In genomic region chr3:179734497-179735281, GRCh38 we compare ENCODE assay signal across 1 cellular context.
A peak's percentile ranks its signal among the peaks of the same experiment; 100 is the strongest.
TF ChIP-seq lines count a peak whose summit lies in the region.

No MANE protein-coding gene starts in this region.

TF ChIP-seq in HepG2, 621 proteins besides CTCF, POLR2A, EP300 and RAD21 (continued from another document and continues in another):
- TF ChIP-seq, protein P1, sequence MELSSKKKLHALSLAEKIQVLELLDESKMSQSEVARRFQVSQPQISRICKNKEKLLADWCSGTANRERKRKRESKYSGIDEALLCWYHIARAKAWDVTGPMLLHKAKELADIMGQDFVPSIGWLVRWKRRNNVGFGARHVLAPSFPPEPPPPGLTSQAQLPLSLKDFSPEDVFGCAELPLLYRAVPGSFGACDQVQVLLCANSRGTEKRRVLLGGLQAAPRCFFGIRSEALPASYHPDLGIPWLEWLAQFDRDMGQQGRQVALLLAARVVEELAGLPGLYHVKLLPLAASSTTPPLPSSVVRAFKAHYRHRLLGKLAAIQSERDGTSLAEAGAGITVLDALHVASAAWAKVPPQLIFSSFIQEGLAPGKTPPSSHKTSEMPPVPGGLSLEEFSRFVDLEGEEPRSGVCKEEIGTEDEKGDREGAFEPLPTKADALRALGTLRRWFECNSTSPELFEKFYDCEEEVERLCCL (CRISPR knock-in tag; IDR thresholded peaks at IDR 0.05; ENCODE audit: borderline replicate concordance): no peak
- TF ChIP-seq, protein P2, sequence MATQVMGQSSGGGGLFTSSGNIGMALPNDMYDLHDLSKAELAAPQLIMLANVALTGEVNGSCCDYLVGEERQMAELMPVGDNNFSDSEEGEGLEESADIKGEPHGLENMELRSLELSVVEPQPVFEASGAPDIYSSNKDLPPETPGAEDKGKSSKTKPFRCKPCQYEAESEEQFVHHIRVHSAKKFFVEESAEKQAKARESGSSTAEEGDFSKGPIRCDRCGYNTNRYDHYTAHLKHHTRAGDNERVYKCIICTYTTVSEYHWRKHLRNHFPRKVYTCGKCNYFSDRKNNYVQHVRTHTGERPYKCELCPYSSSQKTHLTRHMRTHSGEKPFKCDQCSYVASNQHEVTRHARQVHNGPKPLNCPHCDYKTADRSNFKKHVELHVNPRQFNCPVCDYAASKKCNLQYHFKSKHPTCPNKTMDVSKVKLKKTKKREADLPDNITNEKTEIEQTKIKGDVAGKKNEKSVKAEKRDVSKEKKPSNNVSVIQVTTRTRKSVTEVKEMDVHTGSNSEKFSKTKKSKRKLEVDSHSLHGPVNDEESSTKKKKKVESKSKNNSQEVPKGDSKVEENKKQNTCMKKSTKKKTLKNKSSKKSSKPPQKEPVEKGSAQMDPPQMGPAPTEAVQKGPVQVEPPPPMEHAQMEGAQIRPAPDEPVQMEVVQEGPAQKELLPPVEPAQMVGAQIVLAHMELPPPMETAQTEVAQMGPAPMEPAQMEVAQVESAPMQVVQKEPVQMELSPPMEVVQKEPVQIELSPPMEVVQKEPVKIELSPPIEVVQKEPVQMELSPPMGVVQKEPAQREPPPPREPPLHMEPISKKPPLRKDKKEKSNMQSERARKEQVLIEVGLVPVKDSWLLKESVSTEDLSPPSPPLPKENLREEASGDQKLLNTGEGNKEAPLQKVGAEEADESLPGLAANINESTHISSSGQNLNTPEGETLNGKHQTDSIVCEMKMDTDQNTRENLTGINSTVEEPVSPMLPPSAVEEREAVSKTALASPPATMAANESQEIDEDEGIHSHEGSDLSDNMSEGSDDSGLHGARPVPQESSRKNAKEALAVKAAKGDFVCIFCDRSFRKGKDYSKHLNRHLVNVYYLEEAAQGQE (IDR thresholded peaks at IDR 0.05; ENCODE audit: borderline replicate concordance in 1 of 2, low read depth in 1 of 2, low read length in 2 of 2): no peak
- TF ChIP-seq ETV6 (CRISPR knock-in tag; conservative IDR thresholded peaks at IDR 0.05) (no peak), YEATS2 (CRISPR knock-in tag; IDR thresholded peaks at IDR 0.05; ENCODE audit: borderline replicate concordance) (no peak), SNAPC5 (CRISPR knock-in tag; IDR thresholded peaks at IDR 0.05; ENCODE audit: borderline replicate concordance) (no peak), ZNF570 (CRISPR knock-in tag; IDR thresholded peaks at IDR 0.05; ENCODE audit: borderline replicate concordance) (no peak), ZNF484 (CRISPR knock-in tag; IDR thresholded peaks at IDR 0.05; ENCODE audit: borderline replicate concordance, low read depth) (no peak), JDP2 (CRISPR knock-in tag; IDR thresholded peaks at IDR 0.05; ENCODE audit: borderline replicate concordance) (no peak), ZNF691 (CRISPR knock-in tag; IDR thresholded peaks at IDR 0.05; ENCODE audit: borderline replicate concordance, low read depth) (no peak), PTBP1 (IDR thresholded peaks at IDR 0.05; ENCODE audit: low read depth, low read length, poor library complexity, severe bottlenecking) (no peak), HMGXB4 (CRISPR knock-in tag; IDR thresholded peaks at IDR 0.05; ENCODE audit: borderline replicate concordance in 1 of 2, low read depth in 1 of 2) (no peak), ZNF557 (CRISPR knock-in tag; IDR thresholded peaks at IDR 0.05) (no peak), ZBED4 (CRISPR knock-in tag; IDR thresholded peaks at IDR 0.05; ENCODE audit: borderline replicate concordance) (peak; percentile 66; the same call in 1 of the 2 replicates), MYC (CRISPR knock-in tag; IDR thresholded peaks at IDR 0.05; ENCODE audit: borderline replicate concordance) (no peak), MIER3 (CRISPR knock-in tag; IDR thresholded peaks at IDR 0.05; ENCODE audit: borderline replicate concordance) (no peak), ATF1 (CRISPR knock-in tag; IDR thresholded peaks at IDR 0.05) (peak; percentile 51; the same call in 1 of the 2 replicates)
- TF ChIP-seq, protein P3, sequence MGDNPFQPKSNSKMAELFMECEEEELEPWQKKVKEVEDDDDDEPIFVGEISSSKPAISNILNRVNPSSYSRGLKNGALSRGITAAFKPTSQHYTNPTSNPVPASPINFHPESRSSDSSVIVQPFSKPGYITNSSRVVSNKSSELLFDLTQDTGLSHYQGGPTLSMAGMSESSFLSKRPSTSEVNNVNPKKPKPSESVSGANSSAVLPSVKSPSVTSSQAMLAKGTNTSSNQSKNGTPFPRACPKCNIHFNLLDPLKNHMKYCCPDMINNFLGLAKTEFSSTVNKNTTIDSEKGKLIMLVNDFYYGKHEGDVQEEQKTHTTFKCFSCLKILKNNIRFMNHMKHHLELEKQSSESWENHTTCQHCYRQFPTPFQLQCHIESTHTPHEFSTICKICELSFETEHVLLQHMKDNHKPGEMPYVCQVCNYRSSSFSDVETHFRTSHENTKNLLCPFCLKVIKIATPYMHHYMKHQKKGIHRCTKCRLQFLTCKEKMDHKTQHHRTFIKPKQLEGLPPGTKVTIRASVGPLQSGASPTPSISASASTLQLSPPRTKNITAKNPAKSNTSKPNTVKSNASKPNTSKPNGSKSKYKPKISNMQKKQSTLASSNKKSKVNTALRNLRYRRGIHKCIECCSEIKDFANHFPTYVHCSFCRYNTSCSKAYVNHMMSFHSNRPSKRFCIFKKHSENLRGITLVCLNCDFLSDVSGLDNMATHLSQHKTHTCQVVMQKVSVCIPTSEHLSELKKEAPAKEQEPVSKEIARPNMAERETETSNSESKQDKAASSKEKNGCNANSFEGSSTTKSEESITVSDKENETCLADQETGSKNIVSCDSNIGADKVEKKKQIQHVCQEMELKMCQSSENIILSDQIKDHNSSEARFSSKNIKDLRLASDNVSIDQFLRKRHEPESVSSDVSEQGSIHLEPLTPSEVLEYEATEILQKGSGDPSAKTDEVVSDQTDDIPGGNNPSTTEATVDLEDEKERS (CRISPR knock-in tag; IDR thresholded peaks at IDR 0.05): no peak
- TF ChIP-seq, protein P4, sequence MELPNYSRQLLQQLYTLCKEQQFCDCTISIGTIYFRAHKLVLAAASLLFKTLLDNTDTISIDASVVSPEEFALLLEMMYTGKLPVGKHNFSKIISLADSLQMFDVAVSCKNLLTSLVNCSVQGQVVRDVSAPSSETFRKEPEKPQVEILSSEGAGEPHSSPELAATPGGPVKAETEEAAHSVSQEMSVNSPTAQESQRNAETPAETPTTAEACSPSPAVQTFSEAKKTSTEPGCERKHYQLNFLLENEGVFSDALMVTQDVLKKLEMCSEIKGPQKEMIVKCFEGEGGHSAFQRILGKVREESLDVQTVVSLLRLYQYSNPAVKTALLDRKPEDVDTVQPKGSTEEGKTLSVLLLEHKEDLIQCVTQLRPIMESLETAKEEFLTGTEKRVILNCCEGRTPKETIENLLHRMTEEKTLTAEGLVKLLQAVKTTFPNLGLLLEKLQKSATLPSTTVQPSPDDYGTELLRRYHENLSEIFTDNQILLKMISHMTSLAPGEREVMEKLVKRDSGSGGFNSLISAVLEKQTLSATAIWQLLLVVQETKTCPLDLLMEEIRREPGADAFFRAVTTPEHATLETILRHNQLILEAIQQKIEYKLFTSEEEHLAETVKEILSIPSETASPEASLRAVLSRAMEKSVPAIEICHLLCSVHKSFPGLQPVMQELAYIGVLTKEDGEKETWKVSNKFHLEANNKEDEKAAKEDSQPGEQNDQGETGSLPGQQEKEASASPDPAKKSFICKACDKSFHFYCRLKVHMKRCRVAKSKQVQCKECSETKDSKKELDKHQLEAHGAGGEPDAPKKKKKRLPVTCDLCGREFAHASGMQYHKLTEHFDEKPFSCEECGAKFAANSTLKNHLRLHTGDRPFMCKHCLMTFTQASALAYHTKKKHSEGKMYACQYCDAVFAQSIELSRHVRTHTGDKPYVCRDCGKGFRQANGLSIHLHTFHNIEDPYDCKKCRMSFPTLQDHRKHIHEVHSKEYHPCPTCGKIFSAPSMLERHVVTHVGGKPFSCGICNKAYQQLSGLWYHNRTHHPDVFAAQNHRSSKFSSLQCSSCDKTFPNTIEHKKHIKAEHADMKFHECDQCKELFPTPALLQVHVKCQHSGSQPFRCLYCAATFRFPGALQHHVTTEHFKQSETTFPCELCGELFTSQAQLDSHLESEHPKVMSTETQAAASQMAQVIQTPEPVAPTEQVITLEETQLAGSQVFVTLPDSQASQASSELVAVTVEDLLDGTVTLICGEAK (IDR thresholded peaks at IDR 0.05): no peak
- TF ChIP-seq, protein P4 (CRISPR knock-in tag; IDR thresholded peaks at IDR 0.05): no peak
- TF ChIP-seq, protein P5, sequence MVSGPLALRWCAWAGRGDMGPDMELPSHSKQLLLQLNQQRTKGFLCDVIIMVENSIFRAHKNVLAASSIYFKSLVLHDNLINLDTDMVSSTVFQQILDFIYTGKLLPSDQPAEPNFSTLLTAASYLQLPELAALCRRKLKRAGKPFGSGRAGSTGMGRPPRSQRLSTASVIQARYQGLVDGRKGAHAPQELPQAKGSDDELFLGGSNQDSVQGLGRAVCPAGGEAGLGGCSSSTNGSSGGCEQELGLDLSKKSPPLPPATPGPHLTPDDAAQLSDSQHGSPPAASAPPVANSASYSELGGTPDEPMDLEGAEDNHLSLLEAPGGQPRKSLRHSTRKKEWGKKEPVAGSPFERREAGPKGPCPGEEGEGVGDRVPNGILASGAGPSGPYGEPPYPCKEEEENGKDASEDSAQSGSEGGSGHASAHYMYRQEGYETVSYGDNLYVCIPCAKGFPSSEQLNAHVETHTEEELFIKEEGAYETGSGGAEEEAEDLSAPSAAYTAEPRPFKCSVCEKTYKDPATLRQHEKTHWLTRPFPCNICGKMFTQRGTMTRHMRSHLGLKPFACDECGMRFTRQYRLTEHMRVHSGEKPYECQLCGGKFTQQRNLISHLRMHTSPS (CRISPR knock-in tag; IDR thresholded peaks at IDR 0.05; ENCODE audit: low read depth): no peak
